In genomic region chr13:23980160-23980551, GRCh38 we compare ENCODE assay signal across 8 cellular contexts.
A peak's percentile ranks its signal among the peaks of the same experiment; 100 is the strongest.
DNase-seq lines count a peak whose midpoint lies in the region; ATAC-seq and TF ChIP-seq lines count a peak whose summit lies in the region.

No MANE protein-coding gene starts in this region.

- H3K27ac Mint-ChIP-seq in activated T-cell treated with anti-CD3 and anti-CD28 coated beads, Interleukin-2, amount 50 U/mL, for 24 hours, result peak overlapping the region; percentile 84

- intact Hi-C loops in esophagus muscularis mucosa (cut with DNase I), result no loop called here

- H3K4me1 ChIP-seq in esophagus muscularis mucosa (peaks cover 17 to 26% (median 23%) of the 10 kb centered on the region in 4 donors), mucosa of rectum (ENCODE audit: control insufficient read depth in 2 of 2, insufficient read depth in 2 of 2, low read length in 2 of 2) (peaks cover 4 to 10% of the 10 kb centered on the region in 2 donors)

- peaks cover 15% of the 10 kb centered on the region for H3K4me1 Mint-ChIP-seq in activated T-cell treated with anti-CD3 and anti-CD28 coated beads, Interleukin-2, amount 50 U/mL, for 24 hours (ENCODE audit: low read depth)

- TF ChIP-seq EP300 in esophagus muscularis mucosa (IDR thresholded peaks at IDR 0.05), result no peak

- H3K36me3 ChIP-seq in esophagus muscularis mucosa (no peaks in the 10 kb centered on the region), mucosa of rectum (ENCODE audit: control insufficient read depth in 2 of 2, insufficient read depth in 2 of 2, low read length in 2 of 2) (no peaks in the 10 kb centered on the region)

- peaks cover 36% of the 10 kb centered on the region for H3K27me3 Mint-ChIP-seq in activated T-cell treated with anti-CD3 and anti-CD28 coated beads, Interleukin-2, amount 50 U/mL, for 24 hours

- under 1% methylated on average over 26 of the region's 28 CpGs for WGBS in esophagus muscularis mucosa

- H3K9me3 ChIP-seq in esophagus muscularis mucosa, result no peaks in the 10 kb centered on the region
- no peaks in the 10 kb centered on the region for H3K9me3 ChIP-seq in mucosa of rectum (ENCODE audit: control insufficient read depth in 2 of 2, low read length in 2 of 2)

- peak overlapping the region; percentile 84 for H3K4me3 Mint-ChIP-seq in activated T-cell treated with anti-CD3 and anti-CD28 coated beads, Interleukin-2, amount 50 U/mL, for 24 hours

- peak overlapping the region; percentile 58 to 73 (median 61) for H3K4me3 ChIP-seq in esophagus muscularis mucosa
- H3K4me3 ChIP-seq in mucosa of rectum (ENCODE audit: low read length in 2 of 2), result peak overlapping the region; percentile 68 to 78

- peak overlapping the region; percentile 44 to 46 for H3K9ac ChIP-seq in mucosa of rectum (ENCODE audit: low read depth in 1 of 2, low read length in 2 of 2)

- TF ChIP-seq POLR2A in esophagus muscularis mucosa (IDR thresholded peaks at IDR 0.05; ENCODE audit: low read depth), result no peak

- no peaks in the 10 kb centered on the region for H3K36me3 Mint-ChIP-seq in activated T-cell treated with anti-CD3 and anti-CD28 coated beads, Interleukin-2, amount 50 U/mL, for 24 hours (ENCODE audit: low read depth)

- DNase-seq in AG08395 (ENCODE audit: low spot score) (peak; percentile 97), NOMO-1 (lab: John Stamatoyannopoulos, UW; ENCODE audit: unreplicated experiment in 2 of 2) (peak; percentile 53 to 63), esophagus muscularis mucosa (ENCODE audit: extremely low spot score) (peak; percentile 93)
- DNase-seq in activated T-cell treated with anti-CD3 and anti-CD28 coated beads, Interleukin-2, amount 50 U/mL, for 24 hours, result peak; percentile 89
- peak; percentile 83 to 87 for DNase-seq in stimulated activated CD8-positive, alpha-beta memory T cell treated with anti-CD3 and anti-CD28 coated beads, Interleukin-4, amount 100 ng/mL, for 4 hours (ENCODE audit: low read depth in 2 of 2, low spot score in 1 of 2)

- H3K27ac ChIP-seq in esophagus muscularis mucosa (replicated peaks in 1 of 4) (peak overlapping the region in 3 of 4 donors; percentile 15 to 53 (median 19)), mucosa of rectum (ENCODE audit: low read depth in 2 of 2, low read length in 2 of 2) (peak overlapping the region; percentile 18 to 56)

- H3K27me3 ChIP-seq in esophagus muscularis mucosa, result no peaks in the 10 kb centered on the region
- peaks cover 0 to 6% of the 10 kb centered on the region in 2 donors for H3K27me3 ChIP-seq in mucosa of rectum (ENCODE audit: control insufficient read depth in 2 of 2, insufficient read depth in 2 of 2, low read length in 2 of 2)

- H3K9me3 Mint-ChIP-seq in activated T-cell treated with anti-CD3 and anti-CD28 coated beads, Interleukin-2, amount 50 U/mL, for 24 hours, result no peaks in the 10 kb centered on the region

- TF ChIP-seq CTCF in esophagus muscularis mucosa (IDR thresholded peaks at IDR 0.05), result no peak

- ATAC-seq in GM19035 (IDR thresholded peaks at IDR 0.05; ENCODE audit: unreplicated experiment) (peak; percentile 97), HG03196 (IDR thresholded peaks at IDR 0.05; ENCODE audit: unreplicated experiment) (peak; percentile 86)

Comparison
In these comparisons a context has a peak if more than half of its experiments do, and no peak if none do; other contexts are left out.
1. Peak in every context shown above with its lines: DNase-seq, ATAC-seq, H3K4me3 ChIP-seq and H3K27ac ChIP-seq.